In the genomic region with DNA sequence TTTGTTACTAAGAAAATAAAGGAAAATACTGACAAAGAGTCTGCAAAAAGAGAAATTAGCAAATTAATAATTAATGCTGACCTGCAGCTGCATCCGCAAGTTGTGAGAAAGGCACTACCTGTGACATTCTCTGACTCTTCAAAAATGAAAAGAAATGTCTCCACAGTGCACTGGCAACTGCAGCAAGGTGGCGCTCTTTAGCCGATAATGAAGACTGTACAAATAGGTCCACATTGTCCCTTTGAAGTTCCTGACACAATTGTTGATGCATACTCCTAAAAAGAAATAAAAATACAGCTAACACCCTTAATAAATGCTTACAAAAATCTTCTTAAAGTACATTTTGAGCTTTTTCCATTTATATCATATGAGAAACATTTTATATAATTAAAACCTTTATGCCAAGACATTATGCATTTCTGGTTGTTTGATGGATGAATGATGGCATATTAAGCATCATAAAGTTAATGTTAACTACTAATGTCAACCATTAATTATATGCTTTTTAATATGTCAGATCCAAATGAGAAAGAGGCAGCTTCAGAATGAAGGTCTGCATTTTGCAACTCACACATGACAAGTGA, we compare ENCODE assay signal across 8 cellular contexts.
DNase-seq lines count a peak whose midpoint lies in the region; ATAC-seq and TF ChIP-seq lines count a peak whose summit lies in the region.

No MANE protein-coding gene starts in this region.

- H3K4me3 ChIP-seq in Jurkat, Clone E6-1 (ENCODE audit: low read length): no peak overlapping the region
- H3K4me3 ChIP-seq in SJCRH30 (no peak overlapping the region), psoas muscle (no peak overlapping the region)

- peak; percentile 12 for DNase-seq in GM04503 (ENCODE audit: low read depth)
- peak; percentile 54 for DNase-seq in Jurkat, Clone E6-1 (ENCODE audit: low read depth, low spot score)
- DNase-seq in SJCRH30: peak; percentile 50 to 77
- peak; percentile 83 for DNase-seq in activated effector memory CD4-positive, alpha-beta T cell treated with anti-CD3 and anti-CD28 coated beads, Interleukin-2, amount 50 U/mL, for 16 hours
- DNase-seq in globus pallidus (ENCODE audit: low spot score): peak; percentile 73
- peak; percentile 21 to 59 for DNase-seq in psoas muscle
- DNase-seq in GOT3 (lab: John Stamatoyannopoulos, UW): no peak

- H3K4me1 ChIP-seq in SJCRH30: no peaks in the 10 kb centered on the region
- H3K4me1 ChIP-seq in psoas muscle: no peaks in the 10 kb centered on the region

- ATAC-seq in GM21737 (IDR thresholded peaks at IDR 0.05; ENCODE audit: unreplicated experiment) (peak; percentile 94), psoas muscle (peak in 2 of 4 donors; percentile 59 to 77)

- H3K27ac ChIP-seq in SJCRH30: no peak overlapping the region
- no peak overlapping the region for H3K27ac ChIP-seq in psoas muscle

- intact Hi-C loops in psoas muscle (cut with DNase I): loop anchor here (2.0 to 5.0 kb wide), 2 partner anchors 206 to 208 kb away; no protein-coding TSS in a partner anchor

- WGBS in psoas muscle, 3 donors: 33 to 37% (median 36%) methylated on average over 3 of the region's 3 CpGs

- TF ChIP-seq CTCF in psoas muscle (IDR thresholded peaks at IDR 0.05): peak; percentile 82

- no peaks in the 10 kb centered on the region for H3K27me3 ChIP-seq in SJCRH30
- no peaks in the 10 kb centered on the region for H3K27me3 ChIP-seq in psoas muscle (ENCODE audit: insufficient read depth in 3 of 3, low read length in 2 of 3)

- H3K36me3 ChIP-seq in SJCRH30: no peaks in the 10 kb centered on the region; the same call in none of the 2 replicates
- H3K36me3 ChIP-seq in psoas muscle (ENCODE audit: insufficient read depth in 1 of 2, low read depth in 1 of 2): no peaks in the 10 kb centered on the region

- H3K9me3 ChIP-seq in SJCRH30 (replicated peaks) (no peaks in the 10 kb centered on the region), psoas muscle (no peaks in the 10 kb centered on the region)
